In the genomic region with DNA sequence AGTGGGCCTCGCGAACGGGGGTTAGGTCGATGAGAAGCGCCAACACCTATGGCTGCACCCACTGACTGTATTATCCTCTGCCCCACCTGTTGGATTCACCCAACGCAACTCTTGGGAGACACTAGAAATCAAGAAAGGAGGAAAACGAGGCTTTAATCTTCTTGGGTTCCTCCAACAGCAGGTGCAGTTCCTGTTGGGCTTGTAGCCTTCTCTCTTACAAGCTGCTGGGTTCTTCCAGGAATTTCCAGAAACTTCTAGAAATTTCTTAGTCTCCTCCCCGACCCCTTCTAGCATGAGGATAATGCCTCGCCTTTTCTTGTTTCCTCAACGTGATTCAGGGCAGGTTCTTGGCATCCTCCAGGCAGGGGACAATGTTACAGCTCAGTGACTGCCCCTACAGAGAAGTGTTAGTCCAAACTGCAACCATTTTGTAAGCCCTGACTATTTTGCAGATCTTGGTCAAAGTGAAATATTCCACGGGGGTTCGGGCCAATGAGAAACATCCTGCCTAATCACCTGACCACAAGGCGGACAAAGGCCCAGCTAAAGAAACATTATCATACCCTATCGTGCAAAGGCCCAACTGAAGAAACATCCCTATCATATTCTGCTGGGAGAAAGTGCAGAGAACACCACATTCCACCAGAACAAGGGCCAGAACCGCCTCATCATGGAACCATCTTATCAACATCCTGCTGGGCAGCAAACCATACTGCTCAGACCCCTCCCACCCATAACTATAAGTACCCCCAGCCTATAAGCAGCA, we compare ENCODE assay signal across 11 cellular contexts. TPM values are rescaled to one million over a fixed set of nuclear protein-coding genes. Genes with fewer than 3 reads are reported as not detected.
A peak's percentile ranks its signal among the peaks of the same experiment; 100 is the strongest.
DNase-seq lines count a peak whose midpoint lies in the region; ATAC-seq and TF ChIP-seq lines count a peak whose summit lies in the region.
"Had no signal": no experiment of that assay in that cellular context is flagged by ENCODE, and none has a peak within 500 bp of the region (broad histone marks: within the 10 kb centered on the region; RNA-seq: fewer than 3 reads in every experiment).

No MANE protein-coding gene starts in this region.

- no peaks in the 10 kb centered on the region for H3K9me3 ChIP-seq in parathyroid adenoma (ENCODE audit: control insufficient read depth, low read length)
- H3K9me3 ChIP-seq: neutrophil had no signal

- H3K9me3 Mint-ChIP-seq in stimulated activated effector memory CD8-positive, alpha-beta T cell treated with anti-CD3 and anti-CD28 coated beads, Interleukin-12 subunit alpha, Interleukin-12 subunit beta, amount 100 ng/mL, for 72 hours = no peaks in the 10 kb centered on the region
- H3K9me3 Mint-ChIP-seq in naive thymus-derived CD8-positive, alpha-beta T cell = no peaks in the 10 kb centered on the region
- H3K9me3 Mint-ChIP-seq: dendritic cell treated with granulocyte-macrophage colony-stimulating factor and Interleukin-4, amounts not matched to agents 40 ng/mL and 50 ng/mL, for 4 days had no signal

- no peak overlapping the region for H3K4me3 Mint-ChIP-seq in stimulated activated effector memory CD8-positive, alpha-beta T cell treated with anti-CD3 and anti-CD28 coated beads, Interleukin-12 subunit alpha, Interleukin-12 subunit beta, amount 100 ng/mL, for 72 hours
- peak overlapping the region in 5 of 10 donors; percentile 45 to 78 (median 72) for H3K4me3 Mint-ChIP-seq in naive thymus-derived CD8-positive, alpha-beta T cell
- H3K4me3 Mint-ChIP-seq: dendritic cell treated with granulocyte-macrophage colony-stimulating factor and Interleukin-4, amounts not matched to agents 40 ng/mL and 50 ng/mL, for 4 days had no signal

- peaks cover 20 to 59% (median 25%) of the 10 kb centered on the region in 5 donors for H3K27me3 Mint-ChIP-seq in naive thymus-derived CD8-positive, alpha-beta T cell

- H3K79me2 ChIP-seq in parathyroid adenoma = no peaks in the 10 kb centered on the region

- TF ChIP-seq CTCF in AG09309 (IDR thresholded peaks at IDR 0.05; ENCODE audit: control insufficient read depth, insufficient read depth, low read depth, low read length, missing control alignments) = no peak
- TF ChIP-seq CTCF in VCaP (conservative IDR thresholded peaks at IDR 0.05) = no peak
- TF ChIP-seq CTCF in fibroblast of the aortic adventitia (IDR thresholded peaks at IDR 0.05; ENCODE audit: insufficient read depth, low read length) = no peak
- TF ChIP-seq CTCF in parathyroid adenoma (IDR thresholded peaks at IDR 0.05) = no peak

- POLR2A ChIA-PET in naive thymus-derived CD8-positive, alpha-beta T cell (lab: Charles Lee) = no interaction called here

- H2AFZ ChIP-seq in parathyroid adenoma = peak overlapping the region; percentile 98

- ATAC-seq in stimulated activated effector memory CD8-positive, alpha-beta T cell treated with anti-CD3 and anti-CD28 coated beads, Interleukin-12 subunit alpha, Interleukin-12 subunit beta, amount 100 ng/mL, for 72 hours = no peak
- no peak for ATAC-seq in GM21526 (IDR thresholded peaks at IDR 0.05; ENCODE audit: low FRiP score, unreplicated experiment)
- ATAC-seq in GM19035 (IDR thresholded peaks at IDR 0.05; ENCODE audit: unreplicated experiment) = no peak
- no peak for ATAC-seq in naive thymus-derived CD8-positive, alpha-beta T cell

- H3K4me1 ChIP-seq in parathyroid adenoma = peaks cover 6% of the 10 kb centered on the region

- H3K4me1 Mint-ChIP-seq in stimulated activated effector memory CD8-positive, alpha-beta T cell treated with anti-CD3 and anti-CD28 coated beads, Interleukin-12 subunit alpha, Interleukin-12 subunit beta, amount 100 ng/mL, for 72 hours = peaks cover 5% of the 10 kb centered on the region
- H3K4me1 Mint-ChIP-seq in naive thymus-derived CD8-positive, alpha-beta T cell = peaks cover 0 to 9% (median 4%) of the 10 kb centered on the region in 4 donors

- H3K4me3 ChIP-seq in AG09309 (ENCODE audit: control insufficient read depth, low read depth, low read length) (peak overlapping the region; percentile 35), fibroblast of the aortic adventitia (ENCODE audit: low read depth, low read length) (peak overlapping the region; percentile 56), parathyroid adenoma (ENCODE audit: low read depth, low read length) (peak overlapping the region; percentile 57)

- H3K36me3 ChIP-seq in parathyroid adenoma (ENCODE audit: control insufficient read depth, insufficient read depth, low read length) = no peaks in the 10 kb centered on the region
- H3K36me3 ChIP-seq: neutrophil had no signal

- peak overlapping the region; percentile 58; the same call in 1 of the 2 replicates for H3K27ac ChIP-seq in VCaP
- H3K27ac ChIP-seq in parathyroid adenoma = no peak overlapping the region
- H3K27ac ChIP-seq: neutrophil had no signal

- H3K9ac ChIP-seq in parathyroid adenoma = no peak overlapping the region

- DNase-seq in AG09309 (ENCODE audit: low read depth) (no peak), fibroblast of the aortic adventitia (ENCODE audit: low read depth) (no peak)
- no peak for DNase-seq in stimulated activated effector memory CD8-positive, alpha-beta T cell treated with anti-CD3 and anti-CD28 coated beads, Interleukin-12 subunit alpha, Interleukin-12 subunit beta, amount 100 ng/mL, for 72 hours (ENCODE audit: low spot score in 2 of 2)
- DNase-seq in naive thymus-derived CD8-positive, alpha-beta T cell = no peak

- H3K27me3 ChIP-seq in parathyroid adenoma (ENCODE audit: control insufficient read depth, insufficient read depth, low read length) = no peaks in the 10 kb centered on the region

- peak overlapping the region; percentile 77 for H3K4me2 ChIP-seq in parathyroid adenoma (ENCODE audit: low read length)

- H3K36me3 Mint-ChIP-seq in stimulated activated effector memory CD8-positive, alpha-beta T cell treated with anti-CD3 and anti-CD28 coated beads, Interleukin-12 subunit alpha, Interleukin-12 subunit beta, amount 100 ng/mL, for 72 hours = no peaks in the 10 kb centered on the region
- H3K36me3 Mint-ChIP-seq in naive thymus-derived CD8-positive, alpha-beta T cell = peaks cover 0 to 6% (median 5%) of the 10 kb centered on the region in 3 donors

- H3K27ac Mint-ChIP-seq in stimulated activated effector memory CD8-positive, alpha-beta T cell treated with anti-CD3 and anti-CD28 coated beads, Interleukin-12 subunit alpha, Interleukin-12 subunit beta, amount 100 ng/mL, for 72 hours = no peak overlapping the region
- peak overlapping the region in 2 of 10 donors; percentile 8 to 31 for H3K27ac Mint-ChIP-seq in naive thymus-derived CD8-positive, alpha-beta T cell
- H3K27ac Mint-ChIP-seq: dendritic cell treated with granulocyte-macrophage colony-stimulating factor and Interleukin-4, amounts not matched to agents 40 ng/mL and 50 ng/mL, for 4 days had no signal

RNA-seq across cellular contexts. Expression of a gene that starts 0.6 kb away (rescaled TPM):
- 2.1 and 2.3 TPM in 2 replicates for total RNA-seq in fibroblast of the aortic adventitia (ENCODE audit: low replicate concordance)
- 1 to 10 TPM; 3.0 to 3.5 TPM for total RNA-seq in naive thymus-derived CD8-positive, alpha-beta T cell
- polyA plus RNA-seq in naive thymus-derived CD8-positive, alpha-beta T cell = not detected

RNA-seq across cellular contexts. Expression of a gene that starts 23.7 kb away (rescaled TPM):
- 1.6 and 6.3 TPM in 2 replicates for total RNA-seq in fibroblast of the aortic adventitia (ENCODE audit: low replicate concordance)
- 1 to 10 TPM; 1.2 to 1.6 TPM for total RNA-seq in naive thymus-derived CD8-positive, alpha-beta T cell
- polyA plus RNA-seq in naive thymus-derived CD8-positive, alpha-beta T cell = under 1 TPM in 2 of 3 donors, not detected in 1; 0.20 to 0.91 TPM

RNA-seq across cellular contexts. Expression of a gene that starts 43.2 kb away (rescaled TPM):
- total RNA-seq in fibroblast of the aortic adventitia (ENCODE audit: low replicate concordance) = not detected in 2 replicates
- not detected for total RNA-seq in naive thymus-derived CD8-positive, alpha-beta T cell
- polyA plus RNA-seq in naive thymus-derived CD8-positive, alpha-beta T cell = not detected
- total RNA-seq: subcutaneous adipose tissue had no signal

RNA-seq across cellular contexts. Expression of a gene that starts 58.6 kb away (rescaled TPM):
- total RNA-seq in fibroblast of the aortic adventitia (ENCODE audit: low replicate concordance) = 8.5 and 26.9 TPM in 2 replicates
- not detected for total RNA-seq in naive thymus-derived CD8-positive, alpha-beta T cell
- polyA plus RNA-seq in naive thymus-derived CD8-positive, alpha-beta T cell = not detected
